ENCODE assay signal across 18 cellular contexts in genomic region chr7:962401-963081, GRCh38. TPM values are rescaled to one million over a fixed set of nuclear protein-coding genes. Genes with fewer than 3 reads are reported as not detected.
DNase-seq lines count a peak whose midpoint lies in the region; ATAC-seq and TF ChIP-seq lines count a peak whose summit lies in the region.
"Had no signal": no experiment of that assay in that cellular context is flagged by ENCODE, and none has a peak within 500 bp of the region (broad histone marks: within the 10 kb centered on the region; RNA-seq: fewer than 3 reads in every experiment).

No MANE protein-coding gene starts in this region.

- H4K5ac ChIP-seq in H9 (ENCODE audit: insufficient read length, low read depth, low read length), result no peak overlapping the region

- no CpG with 5 or more reads among the region's 17 CpGs for WGBS in H9 (ENCODE audit: extremely low coverage, insufficient read length, low lambda C conversion rate)
- WGBS in neuronal stem cell (ENCODE audit: extremely low coverage in 2 of 2, insufficient read length in 2 of 2, insufficient replicate concordance in 1 of 2), 2 donors, result no CpG with 5 or more reads among the region's 17 CpGs

- no peak overlapping the region for H3K56ac ChIP-seq in H9 (ENCODE audit: insufficient read length, low read depth, low read length)

- H2BK20ac ChIP-seq in H9 (ENCODE audit: low read depth, low read length, poor library complexity, severe bottlenecking), result no peak overlapping the region

- no peak for ATAC-seq in GM19035 (IDR thresholded peaks at IDR 0.05; ENCODE audit: unreplicated experiment)
- ATAC-seq in HG03135 (IDR thresholded peaks at IDR 0.05; ENCODE audit: unreplicated experiment), result no peak

- H2BK120ac ChIP-seq in H9 (ENCODE audit: low read depth, low read length, poor library complexity, severe bottlenecking) (no peak overlapping the region), neuronal stem cell (ENCODE audit: low read depth, low read length) (no peak overlapping the region)

- H3K79me2 ChIP-seq in H9 (ENCODE audit: insufficient read depth, low read length), result no peaks in the 10 kb centered on the region

- no peak overlapping the region for H3K4me3 Mint-ChIP-seq in H9

- H2AFZ ChIP-seq in H9 (ENCODE audit: low read length) (no peak overlapping the region), neuronal stem cell (ENCODE audit: low read length) (no peak overlapping the region)

- H3K36me3 ChIP-seq in BE2C (peaks cover 6% of the 10 kb centered on the region), neuronal stem cell (replicated peaks in 1 of 2; ENCODE audit: control insufficient read depth in 2 of 2, insufficient read depth in 2 of 2, low read length in 2 of 2) (peaks cover 2 to 14% of the 10 kb centered on the region in 2 donors)

- H3K18ac ChIP-seq in H9 (ENCODE audit: insufficient read length, low read depth, low read length) (no peak overlapping the region), neuronal stem cell (ENCODE audit: low read length) (peak overlapping the region; percentile 64)

- no peak overlapping the region for H2BK5ac ChIP-seq in H9 (ENCODE audit: insufficient read length, low read length)
- peak overlapping the region; percentile 66 for H2BK5ac ChIP-seq in neuronal stem cell (ENCODE audit: low read length)

- H3K9ac ChIP-seq in H9 (ENCODE audit: extremely low read depth, insufficient read length, low read length) (no peak overlapping the region), neuronal stem cell (ENCODE audit: low read depth, low read length, poor library complexity) (peak overlapping the region; percentile 4)

- H4K20me1 ChIP-seq in H9 (ENCODE audit: control insufficient read depth, insufficient read depth, insufficient read length), result no peaks in the 10 kb centered on the region

- H3K23me2 ChIP-seq in H9 (ENCODE audit: insufficient read length, low read depth, low read length, poor library complexity, severe bottlenecking), result no peaks in the 10 kb centered on the region

- H3K9me3 ChIP-seq in BE2C (no peaks in the 10 kb centered on the region), H9 (ENCODE audit: control insufficient read depth, low read depth, low read length) (no peaks in the 10 kb centered on the region), neuronal stem cell (replicated peaks in 1 of 2; ENCODE audit: control insufficient read depth in 2 of 2, insufficient read depth in 1 of 2, low read depth in 1 of 2, low read length in 2 of 2) (no peaks in the 10 kb centered on the region)

- H3K9me3 Mint-ChIP-seq in H9, result peaks cover 0 to 3% of the 10 kb centered on the region in 2 experiments; a peak in 1 of 5 replicates
- H3K9me3 Mint-ChIP-seq: CD8-positive, alpha-beta memory T cell had no signal

- H2BK15ac ChIP-seq in H9 (ENCODE audit: low read depth, low read length) (no peak overlapping the region), neuronal stem cell (ENCODE audit: low read length) (no peak overlapping the region)

- DNase-seq in BE2C (peak; percentile 9), H9 (no peak), iPS-NIHi11 (ENCODE audit: low spot score) (peak; percentile 3), neuronal stem cell (ENCODE audit: low spot score) (no peak), cerebellar cortex (ENCODE audit: low spot score) (no peak), NCI-H774 (lab: John Stamatoyannopoulos, UW) (no peak)
- DNase-seq: ACHN; HCEC 1CT; NCI-H1436 treated with DMSO at 0.1 percent for 48 hours; NCI-H2107; NCI-H526 treated with DMSO at 0.1 percent for 48 hours; NK-92 treated with Interleukin-12 subunit alpha and Interleukin-12 subunit beta, amount 100 ng/mL, for 24 hours had no signal

- no peaks in the 10 kb centered on the region for H3K79me1 ChIP-seq in H9 (ENCODE audit: insufficient read depth, low read depth, low read length, poor library complexity, severe bottlenecking)
- peaks cover 3% of the 10 kb centered on the region for H3K79me1 ChIP-seq in neuronal stem cell (ENCODE audit: low read depth, low read length)

- peaks cover 14% of the 10 kb centered on the region for H3K4me1 ChIP-seq in BE2C
- H3K4me1 ChIP-seq in H9 (ENCODE audit: insufficient read depth, low read length), result no peaks in the 10 kb centered on the region
- peaks cover 6 to 13% of the 10 kb centered on the region in 2 donors for H3K4me1 ChIP-seq in neuronal stem cell (ENCODE audit: control insufficient read depth in 2 of 2, insufficient read depth in 1 of 2, low read depth in 1 of 2, low read length in 2 of 2)

- no peak overlapping the region for H3K27ac Mint-ChIP-seq in H9

- H3K36me3 Mint-ChIP-seq in H9 (ENCODE audit: insufficient read depth in 1 of 3, low read depth in 3 of 3), result peaks cover 0 to 12% (median 4%) of the 10 kb centered on the region in 3 experiments; a peak in 6 of 7 replicates

- H4K8ac ChIP-seq in H9 (replicated peaks; ENCODE audit: insufficient read length, low read depth, low read length) (no peak overlapping the region), neuronal stem cell (ENCODE audit: low read depth, low read length) (no peak overlapping the region)

- H3K27ac ChIP-seq in H9 (ENCODE audit: insufficient read length, low read depth, low read length) (no peak overlapping the region), neuronal stem cell (replicated peaks; ENCODE audit: low read length) (no peak overlapping the region)
- H3K27ac ChIP-seq: SK-N-MC had no signal

- H4K91ac ChIP-seq in H9 (ENCODE audit: insufficient read length, low read depth, low read length) (no peak overlapping the region), neuronal stem cell (ENCODE audit: low read depth, low read length, poor library complexity) (no peak overlapping the region)

- no peak overlapping the region for H3T11ph ChIP-seq in H9 (ENCODE audit: low read length)

- H3K4ac ChIP-seq in H9 (ENCODE audit: low read depth, low read length) (no peak overlapping the region), neuronal stem cell (ENCODE audit: low read length) (no peak overlapping the region)

- H2AK5ac ChIP-seq in H9 (ENCODE audit: insufficient read length, low read length) (no peak overlapping the region), neuronal stem cell (ENCODE audit: low read depth, low read length) (peak overlapping the region; percentile 90)

- H3K4me2 ChIP-seq in H9 (ENCODE audit: insufficient read depth, insufficient read length, low read length) (no peak overlapping the region), neuronal stem cell (ENCODE audit: insufficient read depth, low read length, poor library complexity, severe bottlenecking) (no peak overlapping the region)

- H3K4me1 Mint-ChIP-seq in H9, result peaks cover 12 to 20% of the 10 kb centered on the region in 2 experiments

- no peak overlapping the region for H3K4me3 ChIP-seq in BE2C (ENCODE audit: low read depth, low read length)
- no peak overlapping the region for H3K4me3 ChIP-seq in neuronal stem cell (ENCODE audit: low read length in 2 of 2)
- H3K4me3 ChIP-seq: SK-N-MC had no signal

- H3K14ac ChIP-seq in H9 (ENCODE audit: insufficient read depth, low read length) (peak overlapping the region; percentile 14; the same call in 1 of the 2 replicates), neuronal stem cell (ENCODE audit: low read length) (no peak overlapping the region)

- peaks cover 4% of the 10 kb centered on the region; the same call in 1 of the 2 replicates for H3K27me3 Mint-ChIP-seq in H9 (ENCODE audit: low read depth)

- H2BK12ac ChIP-seq in H9 (ENCODE audit: insufficient read length, low read depth, low read length) (no peak overlapping the region), neuronal stem cell (ENCODE audit: low read length) (no peak overlapping the region)

- no peak for TF ChIP-seq CTCF in BE2C (IDR thresholded peaks at IDR 0.05; ENCODE audit: low read depth, low read length)
- TF ChIP-seq CTCF in H9 (conservative IDR thresholded peaks at IDR 0.05), result no peak

- H3K23ac ChIP-seq in H9 (ENCODE audit: insufficient read length, low read depth, low read length) (no peak overlapping the region), neuronal stem cell (ENCODE audit: low read depth, low read length, poor library complexity) (peak overlapping the region; percentile 93)

- H3K27me3 ChIP-seq in BE2C (no peaks in the 10 kb centered on the region; the same call in 1 of the 2 replicates), H9 (ENCODE audit: insufficient read depth, low read length) (no peaks in the 10 kb centered on the region), neuronal stem cell (ENCODE audit: control insufficient read depth in 3 of 3, insufficient read depth in 3 of 3, low read depth in 1 of 3, low read length in 3 of 3) (no peaks in the 10 kb centered on the region)

RNA-seq across cellular contexts. Expression of gene ADAP1, which starts 8.1 kb away (rescaled TPM):
- 37.8 TPM for polyA plus RNA-seq in BE2C (2012; ENCODE audit: insufficient read depth, insufficient read length, low read depth)
- 6.2 and 6.8 TPM in 2 replicates for total RNA-seq in H9 (2021)
- 0.50 TPM for polyA plus RNA-seq in neuronal stem cell (2013, experiment 1 of 2)
- 0.48 TPM for polyA plus RNA-seq in neuronal stem cell (2013, experiment 2 of 2)

RNA-seq across cellular contexts. Expression of gene COX19, which starts 12.8 kb away (rescaled TPM):
- polyA plus RNA-seq in BE2C (2012; ENCODE audit: insufficient read depth, insufficient read length, low read depth), result 18.8 TPM
- 10.2 and 12.3 TPM in 2 replicates for total RNA-seq in H9 (2021)
- 8.7 TPM for polyA plus RNA-seq in neuronal stem cell (2013, experiment 1 of 2)
- polyA plus RNA-seq in neuronal stem cell (2013, experiment 2 of 2), result 8.9 TPM

RNA-seq across cellular contexts. Expression of gene CYP2W1, which starts 20.4 kb away (rescaled TPM):
- 0.19 TPM for polyA plus RNA-seq in BE2C (2012; ENCODE audit: insufficient read depth, insufficient read length, low read depth)
- not detected in 2 replicates for total RNA-seq in H9 (2021)
- not detected for polyA plus RNA-seq in neuronal stem cell (2013, experiment 1 of 2)
- not detected for polyA plus RNA-seq in neuronal stem cell (2013, experiment 2 of 2)
- total RNA-seq: CD8-positive, alpha-beta memory T cell; Daoy; HT1080 had no signal
- polyA plus RNA-seq: CD8-positive, alpha-beta memory T cell had no signal

Comparison
In these comparisons a context has a peak if more than half of its experiments do, and no peak if none do; other contexts are left out.
1. DNase-seq: peak in BE2C (single experiment) and iPS-NIHi11 (single experiment); none in H9 (single experiment), neuronal stem cell (single experiment), cerebellar cortex (single experiment) and NCI-H774 (single experiment).